25 cellular contexts compared by ENCODE assay signal in genomic region chr1:244869364-244869827, GRCh38. TPM values are rescaled to one million over a fixed set of nuclear protein-coding genes. Genes with fewer than 3 reads are reported as not detected.
DNase-seq lines count a peak whose midpoint lies in the region; ATAC-seq and TF ChIP-seq lines count a peak whose summit lies in the region.
"Had no signal": no experiment of that assay in that cellular context is flagged by ENCODE, and none has a peak within 500 bp of the region (broad histone marks: within the 10 kb centered on the region; RNA-seq: fewer than 3 reads in every experiment).

No MANE protein-coding gene starts in this region.

- DNase-seq in natural killer cell (no peak), SJCRH30 (no peak), AML-193 (lab: John Stamatoyannopoulos, UW) (no peak), COLO668 (lab: John Stamatoyannopoulos, UW; ENCODE audit: unreplicated experiment) (no peak)
- no peak for DNase-seq in natural killer cell treated with Interleukin-12 subunit alpha and Interleukin-12 subunit beta and Interleukin-15 and Interleukin-18, amount 100 ng/mL, for 72 hours (ENCODE audit: low spot score)
- DNase-seq: CD8-positive, alpha-beta T cell; DMS 273 treated with DMSO at 0.1 percent for 48 hours; DND-41; GM23248; NCI-H1092 treated with DMSO at 0.1 percent for 48 hours; NCI-H1436; NCI-H187; NCI-H2107; NCI-H524; NCI-H748 treated with DMSO at 0.1 percent for 48 hours; PC-9; T-helper 2 cell had no signal

- no peaks in the 10 kb centered on the region for H3K9me3 ChIP-seq in SJCRH30 (replicated peaks)
- H3K9me3 ChIP-seq: HAP-1, SJSA1 had no signal

- TF ChIP-seq CTCF in natural killer cell (IDR thresholded peaks at IDR 0.05): no peak
- TF ChIP-seq CTCF in nephron (IDR thresholded peaks at IDR 0.05; ENCODE audit: unreplicated experiment in 3 of 3): no peak

- peak overlapping the region; percentile 37 for H3K4me3 Mint-ChIP-seq in natural killer cell
- H3K4me3 Mint-ChIP-seq in natural killer cell treated with Interleukin-12 subunit alpha and Interleukin-12 subunit beta and Interleukin-15 and Interleukin-18, amount 100 ng/mL, for 72 hours: no peak overlapping the region
- no peak overlapping the region for H3K4me3 Mint-ChIP-seq in nephron
- H3K4me3 Mint-ChIP-seq: B cell; CD8-positive, alpha-beta T cell had no signal

- peak overlapping the region; percentile 74 to 89 for H3K27ac Mint-ChIP-seq in natural killer cell
- peak overlapping the region in 1 of 2 donors; percentile 66 for H3K27ac Mint-ChIP-seq in natural killer cell treated with Interleukin-12 subunit alpha and Interleukin-12 subunit beta and Interleukin-15 and Interleukin-18, amount 100 ng/mL, for 72 hours
- H3K27ac Mint-ChIP-seq in nephron: peak overlapping the region in 2 of 3 experiments; percentile 23 to 33
- H3K27ac Mint-ChIP-seq: B cell; CD8-positive, alpha-beta T cell had no signal

- H3K4me3 ChIP-seq in SJCRH30: peak overlapping the region; percentile 44
- H3K4me3 ChIP-seq: GM23248, HAP-1, PC-9, SJSA1 had no signal

- H3K27me3 ChIP-seq in SJCRH30: no peaks in the 10 kb centered on the region
- H3K27me3 ChIP-seq: SJSA1 had no signal

- no peaks in the 10 kb centered on the region for H3K36me3 ChIP-seq in SJCRH30
- H3K36me3 ChIP-seq: HAP-1, SJSA1 had no signal

- no peak overlapping the region; the same call in 1 of the 2 replicates for H3K27ac ChIP-seq in SJCRH30
- H3K27ac ChIP-seq: C4-2B, GM23248, KMS-11, PC-9, SJSA1 had no signal

- H3K4me1 ChIP-seq in SJCRH30: peaks cover 12% of the 10 kb centered on the region

- H3K36me3 Mint-ChIP-seq in natural killer cell (no peaks in the 10 kb centered on the region), nephron (ENCODE audit: low read depth) (no peaks in the 10 kb centered on the region)
- no peaks in the 10 kb centered on the region for H3K36me3 Mint-ChIP-seq in natural killer cell treated with Interleukin-12 subunit alpha and Interleukin-12 subunit beta and Interleukin-15 and Interleukin-18, amount 100 ng/mL, for 72 hours

- peaks cover 25 to 30% of the 10 kb centered on the region in 2 donors for H3K4me1 Mint-ChIP-seq in natural killer cell
- H3K4me1 Mint-ChIP-seq in natural killer cell treated with Interleukin-12 subunit alpha and Interleukin-12 subunit beta and Interleukin-15 and Interleukin-18, amount 100 ng/mL, for 72 hours (ENCODE audit: low read depth in 2 of 2): peaks cover 14 to 19% of the 10 kb centered on the region in 2 donors
- peaks cover 21% of the 10 kb centered on the region for H3K4me1 Mint-ChIP-seq in nephron

- H3K9me3 Mint-ChIP-seq in natural killer cell (no peaks in the 10 kb centered on the region), nephron (no peaks in the 10 kb centered on the region)
- H3K9me3 Mint-ChIP-seq in natural killer cell treated with Interleukin-12 subunit alpha and Interleukin-12 subunit beta and Interleukin-15 and Interleukin-18, amount 100 ng/mL, for 72 hours: no peaks in the 10 kb centered on the region
- H3K9me3 Mint-ChIP-seq: CD8-positive, alpha-beta T cell had no signal

- no peak for ATAC-seq in natural killer cell
- ATAC-seq in natural killer cell treated with Interleukin-12 subunit alpha and Interleukin-12 subunit beta and Interleukin-15 and Interleukin-18, amount 100 ng/mL, for 72 hours: no peak
- ATAC-seq in HG02610 (IDR thresholded peaks at IDR 0.05; ENCODE audit: unreplicated experiment): no peak
- ATAC-seq: CD8-positive, alpha-beta T cell; Right ventricle myocardium inferior had no signal

- H3K27me3 Mint-ChIP-seq in natural killer cell (ENCODE audit: low read depth in 2 of 2) (no peaks in the 10 kb centered on the region), nephron (ENCODE audit: low read depth) (no peaks in the 10 kb centered on the region)
- H3K27me3 Mint-ChIP-seq in natural killer cell treated with Interleukin-12 subunit alpha and Interleukin-12 subunit beta and Interleukin-15 and Interleukin-18, amount 100 ng/mL, for 72 hours: no peaks in the 10 kb centered on the region
- H3K27me3 Mint-ChIP-seq: B cell had no signal

- intact Hi-C loops in natural killer cell (cut with micrococcal nuclease): loop anchor here (10.0 kb wide), 1 partner anchor 415 kb away; the partner anchor contains the start of gene ADSS2

RNA-seq across cellular contexts. Expression of gene HNRNPU, which starts 5.1 kb away (rescaled TPM):
- 100 to 1,000 TPM; 467 to 603 (median 504) TPM for total RNA-seq in natural killer cell
- total RNA-seq in natural killer cell treated with Interleukin-12 subunit alpha and Interleukin-12 subunit beta and Interleukin-15 and Interleukin-18, amount 100 ng/mL, for 72 hours: 100 to 1,000 TPM; 403 to 475 TPM
- 595 and 602 TPM in 2 replicates for total RNA-seq in SJCRH30 (2014; rRNA removed; shearing (Covaris generic))

RNA-seq across cellular contexts. Expression of gene COX20, which starts 33.9 kb away (rescaled TPM):
- 10 to 100 TPM; 24.3 to 25.4 (median 24.9) TPM for total RNA-seq in natural killer cell
- total RNA-seq in natural killer cell treated with Interleukin-12 subunit alpha and Interleukin-12 subunit beta and Interleukin-15 and Interleukin-18, amount 100 ng/mL, for 72 hours: 10 to 100 TPM; 21.3 to 31.4 TPM
- total RNA-seq in SJCRH30 (2014; rRNA removed; shearing (Covaris generic)): 23.9 and 33.5 TPM in 2 replicates
